19 cellular contexts compared by ENCODE assay signal in the genomic region with DNA sequence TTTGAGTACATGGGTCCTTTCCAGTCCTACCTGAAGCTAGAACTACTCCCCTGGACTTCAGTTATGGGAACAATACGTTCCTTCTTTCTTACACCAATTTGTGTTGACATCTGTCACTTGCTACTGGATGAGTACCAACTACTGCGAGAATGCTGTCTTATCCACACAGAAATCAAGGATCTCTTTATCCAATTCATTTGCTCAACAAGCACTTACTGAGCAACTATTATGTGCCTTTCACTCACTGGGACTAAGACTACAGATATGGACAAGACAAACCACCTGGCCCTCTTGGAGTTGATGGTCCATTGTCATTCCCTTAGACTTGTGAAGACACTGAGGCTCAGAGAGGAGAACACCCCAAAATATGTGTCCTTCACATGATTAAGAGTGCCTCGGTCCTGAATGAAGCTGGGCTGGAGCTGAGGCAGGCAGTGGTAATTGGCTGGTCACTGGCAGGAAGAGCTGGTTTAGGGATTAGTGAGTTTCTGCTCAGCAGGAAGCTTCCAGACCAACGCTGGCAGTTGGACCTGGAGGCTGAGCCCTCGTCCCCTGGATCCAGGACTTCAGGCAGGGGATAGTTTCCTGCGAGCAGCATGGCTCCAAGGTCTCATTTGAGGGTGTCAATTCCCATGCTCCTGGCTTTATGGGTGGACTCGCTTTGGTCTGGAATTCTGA. TPM values are rescaled to one million over a fixed set of nuclear protein-coding genes. Genes with fewer than 3 reads are reported as not detected.
"Had no signal": no experiment of that assay in that cellular context is flagged by ENCODE, and none has a peak within 500 bp of the region (broad histone marks: within the 10 kb centered on the region; RNA-seq: fewer than 3 reads in every experiment).

No MANE protein-coding gene starts in this region.

- H3K9me3 Mint-ChIP-seq: central memory CD8-positive, alpha-beta T cell; naive B cell had no signal

- DNase-seq: activated CD4-positive, alpha-beta T cell treated with anti-CD3 and anti-CD28 coated beads, Interleukin-2, amount 50 U/mL, for 48 hours; activated gamma-delta T cell treated with Interleukin-2 at 50 U/mL for 16 hours; amygdala; body of pancreas; colonic mucosa; erythroblast; gastrocnemius medialis; kidney; mucosa of descending colon; naive B cell; sigmoid colon; spleen; stimulated activated CD8-positive, alpha-beta memory T cell treated with anti-CD3 and anti-CD28 coated beads, Interleukin-4, amount 100 ng/mL, for 48 hours; stimulated activated naive CD4-positive, alpha-beta T cell had no signal

- ATAC-seq: body of pancreas, gastrocnemius medialis, left lobe of liver, mucosa of descending colon had no signal

- H3K27ac ChIP-seq: body of pancreas, colonic mucosa, gastrocnemius medialis, sigmoid colon, spleen had no signal

- H3K27me3 ChIP-seq: body of pancreas, colonic mucosa, gastrocnemius medialis, sigmoid colon, spleen had no signal

- H3K9me3 ChIP-seq: body of pancreas, colonic mucosa, gastrocnemius medialis, mucosa of descending colon, sigmoid colon, spleen had no signal

- H3K4me1 Mint-ChIP-seq: central memory CD8-positive, alpha-beta T cell; naive B cell had no signal

- H3K36me3 Mint-ChIP-seq: naive B cell had no signal

- H3K4me1 ChIP-seq: body of pancreas, colonic mucosa, sigmoid colon, spleen had no signal

- H3K36me3 ChIP-seq: colonic mucosa, gastrocnemius medialis, sigmoid colon, spleen had no signal

- H3K4me3 ChIP-seq: body of pancreas, colonic mucosa, gastrocnemius medialis, mucosa of descending colon, sigmoid colon, spleen had no signal

- H3K27ac Mint-ChIP-seq: activated naive CD8-positive, alpha-beta T cell; naive B cell had no signal

- H3K27me3 Mint-ChIP-seq: activated naive CD8-positive, alpha-beta T cell; central memory CD8-positive, alpha-beta T cell had no signal

- H3K4me3 Mint-ChIP-seq: activated naive CD8-positive, alpha-beta T cell; central memory CD8-positive, alpha-beta T cell; naive B cell had no signal

RNA-seq across cellular contexts. Expression of a gene that starts 8.4 kb away (rescaled TPM):
- total RNA-seq: gastrocnemius medialis; lung microvascular endothelial cell; T-helper 1 cell treated with Interleukin-12 subunit alpha and Interleukin-12 subunit beta and Interleukin-4 antibody, amounts not matched to agents 30 ng/mL and 1 ng/mL, for 36 hours had no signal

RNA-seq across cellular contexts. Expression of a gene that starts 21.6 kb away (rescaled TPM):
- total RNA-seq: left lobe of liver; lung microvascular endothelial cell; T-helper 1 cell treated with Interleukin-12 subunit alpha and Interleukin-12 subunit beta and Interleukin-4 antibody, amounts not matched to agents 30 ng/mL and 1 ng/mL, for 36 hours had no signal
